1 cellular context compared by ENCODE assay signal in the genomic region with DNA sequence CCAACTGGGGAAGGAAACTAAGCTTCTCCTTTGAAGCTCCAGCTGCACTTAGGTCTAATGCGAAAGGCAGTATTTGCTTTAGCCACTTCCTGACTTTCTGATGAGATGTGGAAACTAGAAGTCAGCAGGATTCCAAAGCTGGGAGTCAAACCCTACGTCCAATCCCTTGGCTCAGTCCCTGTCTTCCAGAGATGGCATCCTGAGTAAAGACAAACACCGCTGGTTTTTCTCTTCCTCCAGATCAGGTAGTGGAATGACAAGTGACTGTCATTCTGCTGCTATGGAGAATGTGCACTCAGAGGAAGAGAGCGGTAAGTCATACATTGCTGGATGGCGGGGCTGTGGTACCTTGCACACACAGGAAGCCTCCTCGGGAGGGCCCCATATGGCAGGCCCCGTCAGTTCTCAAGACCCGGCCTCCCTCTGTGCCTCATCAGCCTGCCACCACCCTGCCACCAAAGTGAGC.
TF ChIP-seq lines count a peak whose summit lies in the region.

No MANE protein-coding gene starts in this region.

TF ChIP-seq in HepG2, 621 proteins besides CTCF, POLR2A, EP300 and RAD21 (continued from another document):
- TF ChIP-seq, protein P1, sequence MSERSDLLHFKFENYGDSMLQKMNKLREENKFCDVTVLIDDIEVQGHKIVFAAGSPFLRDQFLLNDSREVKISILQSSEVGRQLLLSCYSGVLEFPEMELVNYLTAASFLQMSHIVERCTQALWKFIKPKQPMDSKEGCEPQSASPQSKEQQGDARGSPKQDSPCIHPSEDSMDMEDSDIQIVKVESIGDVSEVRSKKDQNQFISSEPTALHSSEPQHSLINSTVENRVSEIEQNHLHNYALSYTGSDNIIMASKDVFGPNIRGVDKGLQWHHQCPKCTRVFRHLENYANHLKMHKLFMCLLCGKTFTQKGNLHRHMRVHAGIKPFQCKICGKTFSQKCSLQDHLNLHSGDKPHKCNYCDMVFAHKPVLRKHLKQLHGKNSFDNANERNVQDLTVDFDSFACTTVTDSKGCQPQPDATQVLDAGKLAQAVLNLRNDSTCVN (CRISPR knock-in tag; IDR thresholded peaks at IDR 0.05; ENCODE audit: borderline replicate concordance), result peak; percentile 78; the same call in 1 of the 2 replicates
- TF ChIP-seq GATA4 (IDR thresholded peaks at IDR 0.05; ENCODE audit: borderline replicate concordance, low read depth), result 0 out of 2 replicates have a peak, but pooled peaks have one; percentile 4
- TF ChIP-seq RARG (CRISPR knock-in tag; IDR thresholded peaks at IDR 0.05; ENCODE audit: low read depth), result no peak
- TF ChIP-seq, protein P2, sequence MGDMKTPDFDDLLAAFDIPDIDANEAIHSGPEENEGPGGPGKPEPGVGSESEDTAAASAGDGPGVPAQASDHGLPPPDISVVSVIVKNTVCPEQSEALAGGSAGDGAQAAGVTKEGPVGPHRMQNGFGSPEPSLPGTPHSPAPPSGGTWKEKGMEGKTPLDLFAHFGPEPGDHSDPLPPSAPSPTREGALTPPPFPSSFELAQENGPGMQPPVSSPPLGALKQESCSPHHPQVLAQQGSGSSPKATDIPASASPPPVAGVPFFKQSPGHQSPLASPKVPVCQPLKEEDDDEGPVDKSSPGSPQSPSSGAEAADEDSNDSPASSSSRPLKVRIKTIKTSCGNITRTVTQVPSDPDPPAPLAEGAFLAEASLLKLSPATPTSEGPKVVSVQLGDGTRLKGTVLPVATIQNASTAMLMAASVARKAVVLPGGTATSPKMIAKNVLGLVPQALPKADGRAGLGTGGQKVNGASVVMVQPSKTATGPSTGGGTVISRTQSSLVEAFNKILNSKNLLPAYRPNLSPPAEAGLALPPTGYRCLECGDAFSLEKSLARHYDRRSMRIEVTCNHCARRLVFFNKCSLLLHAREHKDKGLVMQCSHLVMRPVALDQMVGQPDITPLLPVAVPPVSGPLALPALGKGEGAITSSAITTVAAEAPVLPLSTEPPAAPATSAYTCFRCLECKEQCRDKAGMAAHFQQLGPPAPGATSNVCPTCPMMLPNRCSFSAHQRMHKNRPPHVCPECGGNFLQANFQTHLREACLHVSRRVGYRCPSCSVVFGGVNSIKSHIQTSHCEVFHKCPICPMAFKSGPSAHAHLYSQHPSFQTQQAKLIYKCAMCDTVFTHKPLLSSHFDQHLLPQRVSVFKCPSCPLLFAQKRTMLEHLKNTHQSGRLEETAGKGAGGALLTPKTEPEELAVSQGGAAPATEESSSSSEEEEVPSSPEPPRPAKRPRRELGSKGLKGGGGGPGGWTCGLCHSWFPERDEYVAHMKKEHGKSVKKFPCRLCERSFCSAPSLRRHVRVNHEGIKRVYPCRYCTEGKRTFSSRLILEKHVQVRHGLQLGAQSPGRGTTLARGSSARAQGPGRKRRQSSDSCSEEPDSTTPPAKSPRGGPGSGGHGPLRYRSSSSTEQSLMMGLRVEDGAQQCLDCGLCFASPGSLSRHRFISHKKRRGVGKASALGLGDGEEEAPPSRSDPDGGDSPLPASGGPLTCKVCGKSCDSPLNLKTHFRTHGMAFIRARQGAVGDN (CRISPR knock-in tag; IDR thresholded peaks at IDR 0.05), result 0 out of 2 replicates have a peak, but pooled peaks have one; percentile 25
- TF ChIP-seq RXRB (CRISPR knock-in tag; IDR thresholded peaks at IDR 0.05; ENCODE audit: borderline replicate concordance), result 0 out of 2 replicates have a peak, but pooled peaks have one; percentile 5
- TF ChIP-seq, protein P3, sequence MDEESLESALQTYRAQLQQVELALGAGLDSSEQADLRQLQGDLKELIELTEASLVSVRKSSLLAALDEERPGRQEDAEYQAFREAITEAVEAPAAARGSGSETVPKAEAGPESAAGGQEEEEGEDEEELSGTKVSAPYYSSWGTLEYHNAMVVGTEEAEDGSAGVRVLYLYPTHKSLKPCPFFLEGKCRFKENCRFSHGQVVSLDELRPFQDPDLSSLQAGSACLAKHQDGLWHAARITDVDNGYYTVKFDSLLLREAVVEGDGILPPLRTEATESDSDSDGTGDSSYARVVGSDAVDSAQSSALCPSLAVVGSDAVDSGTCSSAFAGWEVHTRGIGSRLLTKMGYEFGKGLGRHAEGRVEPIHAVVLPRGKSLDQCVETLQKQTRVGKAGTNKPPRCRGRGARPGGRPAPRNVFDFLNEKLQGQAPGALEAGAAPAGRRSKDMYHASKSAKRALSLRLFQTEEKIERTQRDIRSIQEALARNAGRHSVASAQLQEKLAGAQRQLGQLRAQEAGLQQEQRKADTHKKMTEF (CRISPR knock-in tag; IDR thresholded peaks at IDR 0.05), result peak; percentile 7; the same call in 1 of the 2 replicates
- no peak for TF ChIP-seq ZMYM2 (CRISPR knock-in tag; IDR thresholded peaks at IDR 0.05)
- no peak for TF ChIP-seq CREB1 (IDR thresholded peaks at IDR 0.05)
- TF ChIP-seq CREB1 (CRISPR knock-in tag; IDR thresholded peaks at IDR 0.05), result no peak
- TF ChIP-seq SRSF4 (IDR thresholded peaks at IDR 0.05; ENCODE audit: low read depth, low read length, poor library complexity, severe bottlenecking), result no peak
- no peak for TF ChIP-seq ZBTB21 (CRISPR knock-in tag; IDR thresholded peaks at IDR 0.05)
- TF ChIP-seq GTF2F1 (IDR thresholded peaks at IDR 0.05; ENCODE audit: low read length), result no peak
- TF ChIP-seq ZNF205 (CRISPR knock-in tag; IDR thresholded peaks at IDR 0.05), result no peak
- no peak for TF ChIP-seq ZNF720 (CRISPR knock-in tag; IDR thresholded peaks at IDR 0.05)
- TF ChIP-seq LCORL (IDR thresholded peaks at IDR 0.05), result no peak
- peak; percentile 64; the same call in 1 of the 2 replicates for TF ChIP-seq LCORL (CRISPR knock-in tag; IDR thresholded peaks at IDR 0.05)
- TF ChIP-seq, protein P4, sequence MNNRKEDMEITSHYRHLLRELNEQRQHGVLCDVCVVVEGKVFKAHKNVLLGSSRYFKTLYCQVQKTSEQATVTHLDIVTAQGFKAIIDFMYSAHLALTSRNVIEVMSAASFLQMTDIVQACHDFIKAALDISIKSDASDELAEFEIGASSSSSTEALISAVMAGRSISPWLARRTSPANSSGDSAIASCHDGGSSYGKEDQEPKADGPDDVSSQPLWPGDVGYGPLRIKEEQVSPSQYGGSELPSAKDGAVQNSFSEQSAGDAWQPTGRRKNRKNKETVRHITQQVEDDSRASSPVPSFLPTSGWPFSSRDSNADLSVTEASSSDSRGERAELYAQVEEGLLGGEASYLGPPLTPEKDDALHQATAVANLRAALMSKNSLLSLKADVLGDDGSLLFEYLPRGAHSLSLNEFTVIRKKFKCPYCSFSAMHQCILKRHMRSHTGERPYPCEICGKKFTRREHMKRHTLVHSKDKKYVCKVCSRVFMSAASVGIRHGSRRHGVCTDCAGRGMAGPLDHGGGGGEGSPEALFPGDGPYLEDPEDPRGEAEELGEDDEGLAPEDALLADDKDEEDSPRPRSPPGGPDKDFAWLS (CRISPR knock-in tag; IDR thresholded peaks at IDR 0.05; ENCODE audit: borderline replicate concordance), result no peak
- TF ChIP-seq ZNF382 (CRISPR knock-in tag; IDR thresholded peaks at IDR 0.05; ENCODE audit: borderline replicate concordance), result no peak
- TF ChIP-seq ZSCAN20 (CRISPR knock-in tag; IDR thresholded peaks at IDR 0.05; ENCODE audit: borderline replicate concordance), result no peak
- no peak for TF ChIP-seq ZNF441 (CRISPR knock-in tag; IDR thresholded peaks at IDR 0.05; ENCODE audit: borderline replicate concordance)
- no peak for TF ChIP-seq ZNF3 (CRISPR knock-in tag; IDR thresholded peaks at IDR 0.05)
- TF ChIP-seq, protein P5, sequence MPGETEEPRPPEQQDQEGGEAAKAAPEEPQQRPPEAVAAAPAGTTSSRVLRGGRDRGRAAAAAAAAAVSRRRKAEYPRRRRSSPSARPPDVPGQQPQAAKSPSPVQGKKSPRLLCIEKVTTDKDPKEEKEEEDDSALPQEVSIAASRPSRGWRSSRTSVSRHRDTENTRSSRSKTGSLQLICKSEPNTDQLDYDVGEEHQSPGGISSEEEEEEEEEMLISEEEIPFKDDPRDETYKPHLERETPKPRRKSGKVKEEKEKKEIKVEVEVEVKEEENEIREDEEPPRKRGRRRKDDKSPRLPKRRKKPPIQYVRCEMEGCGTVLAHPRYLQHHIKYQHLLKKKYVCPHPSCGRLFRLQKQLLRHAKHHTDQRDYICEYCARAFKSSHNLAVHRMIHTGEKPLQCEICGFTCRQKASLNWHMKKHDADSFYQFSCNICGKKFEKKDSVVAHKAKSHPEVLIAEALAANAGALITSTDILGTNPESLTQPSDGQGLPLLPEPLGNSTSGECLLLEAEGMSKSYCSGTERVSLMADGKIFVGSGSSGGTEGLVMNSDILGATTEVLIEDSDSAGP (CRISPR knock-in tag; IDR thresholded peaks at IDR 0.05; ENCODE audit: borderline replicate concordance), result no peak
- TF ChIP-seq ZNF138 (CRISPR knock-in tag; IDR thresholded peaks at IDR 0.05; ENCODE audit: low read depth), result no peak
- TF ChIP-seq ZNF709 (CRISPR knock-in tag; IDR thresholded peaks at IDR 0.05), result no peak
- TF ChIP-seq, protein P6, sequence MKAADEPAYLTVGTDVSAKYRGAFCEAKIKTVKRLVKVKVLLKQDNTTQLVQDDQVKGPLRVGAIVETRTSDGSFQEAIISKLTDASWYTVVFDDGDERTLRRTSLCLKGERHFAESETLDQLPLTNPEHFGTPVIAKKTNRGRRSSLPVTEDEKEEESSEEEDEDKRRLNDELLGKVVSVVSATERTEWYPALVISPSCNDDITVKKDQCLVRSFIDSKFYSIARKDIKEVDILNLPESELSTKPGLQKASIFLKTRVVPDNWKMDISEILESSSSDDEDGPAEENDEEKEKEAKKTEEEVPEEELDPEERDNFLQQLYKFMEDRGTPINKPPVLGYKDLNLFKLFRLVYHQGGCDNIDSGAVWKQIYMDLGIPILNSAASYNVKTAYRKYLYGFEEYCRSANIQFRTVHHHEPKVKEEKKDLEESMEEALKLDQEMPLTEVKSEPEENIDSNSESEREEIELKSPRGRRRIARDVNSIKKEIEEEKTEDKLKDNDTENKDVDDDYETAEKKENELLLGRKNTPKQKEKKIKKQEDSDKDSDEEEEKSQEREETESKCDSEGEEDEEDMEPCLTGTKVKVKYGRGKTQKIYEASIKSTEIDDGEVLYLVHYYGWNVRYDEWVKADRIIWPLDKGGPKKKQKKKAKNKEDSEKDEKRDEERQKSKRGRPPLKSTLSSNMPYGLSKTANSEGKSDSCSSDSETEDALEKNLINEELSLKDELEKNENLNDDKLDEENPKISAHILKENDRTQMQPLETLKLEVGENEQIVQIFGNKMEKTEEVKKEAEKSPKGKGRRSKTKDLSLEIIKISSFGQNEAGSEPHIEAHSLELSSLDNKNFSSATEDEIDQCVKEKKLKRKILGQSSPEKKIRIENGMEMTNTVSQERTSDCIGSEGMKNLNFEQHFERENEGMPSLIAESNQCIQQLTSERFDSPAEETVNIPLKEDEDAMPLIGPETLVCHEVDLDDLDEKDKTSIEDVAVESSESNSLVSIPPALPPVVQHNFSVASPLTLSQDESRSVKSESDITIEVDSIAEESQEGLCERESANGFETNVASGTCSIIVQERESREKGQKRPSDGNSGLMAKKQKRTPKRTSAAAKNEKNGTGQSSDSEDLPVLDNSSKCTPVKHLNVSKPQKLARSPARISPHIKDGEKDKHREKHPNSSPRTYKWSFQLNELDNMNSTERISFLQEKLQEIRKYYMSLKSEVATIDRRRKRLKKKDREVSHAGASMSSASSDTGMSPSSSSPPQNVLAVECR (CRISPR knock-in tag; IDR thresholded peaks at IDR 0.05; ENCODE audit: borderline replicate concordance), result 0 out of 2 replicates have a peak, but pooled peaks have one; percentile 18
- no peak for TF ChIP-seq TOPORS (CRISPR knock-in tag; IDR thresholded peaks at IDR 0.05)
- no peak for TF ChIP-seq ZNF775 (CRISPR knock-in tag; IDR thresholded peaks at IDR 0.05; ENCODE audit: borderline replicate concordance)
- TF ChIP-seq, protein P7, sequence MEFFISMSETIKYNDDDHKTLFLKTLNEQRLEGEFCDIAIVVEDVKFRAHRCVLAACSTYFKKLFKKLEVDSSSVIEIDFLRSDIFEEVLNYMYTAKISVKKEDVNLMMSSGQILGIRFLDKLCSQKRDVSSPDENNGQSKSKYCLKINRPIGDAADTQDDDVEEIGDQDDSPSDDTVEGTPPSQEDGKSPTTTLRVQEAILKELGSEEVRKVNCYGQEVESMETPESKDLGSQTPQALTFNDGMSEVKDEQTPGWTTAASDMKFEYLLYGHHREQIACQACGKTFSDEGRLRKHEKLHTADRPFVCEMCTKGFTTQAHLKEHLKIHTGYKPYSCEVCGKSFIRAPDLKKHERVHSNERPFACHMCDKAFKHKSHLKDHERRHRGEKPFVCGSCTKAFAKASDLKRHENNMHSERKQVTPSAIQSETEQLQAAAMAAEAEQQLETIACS (CRISPR knock-in tag; IDR thresholded peaks at IDR 0.05), result no peak
- TF ChIP-seq, protein P8, sequence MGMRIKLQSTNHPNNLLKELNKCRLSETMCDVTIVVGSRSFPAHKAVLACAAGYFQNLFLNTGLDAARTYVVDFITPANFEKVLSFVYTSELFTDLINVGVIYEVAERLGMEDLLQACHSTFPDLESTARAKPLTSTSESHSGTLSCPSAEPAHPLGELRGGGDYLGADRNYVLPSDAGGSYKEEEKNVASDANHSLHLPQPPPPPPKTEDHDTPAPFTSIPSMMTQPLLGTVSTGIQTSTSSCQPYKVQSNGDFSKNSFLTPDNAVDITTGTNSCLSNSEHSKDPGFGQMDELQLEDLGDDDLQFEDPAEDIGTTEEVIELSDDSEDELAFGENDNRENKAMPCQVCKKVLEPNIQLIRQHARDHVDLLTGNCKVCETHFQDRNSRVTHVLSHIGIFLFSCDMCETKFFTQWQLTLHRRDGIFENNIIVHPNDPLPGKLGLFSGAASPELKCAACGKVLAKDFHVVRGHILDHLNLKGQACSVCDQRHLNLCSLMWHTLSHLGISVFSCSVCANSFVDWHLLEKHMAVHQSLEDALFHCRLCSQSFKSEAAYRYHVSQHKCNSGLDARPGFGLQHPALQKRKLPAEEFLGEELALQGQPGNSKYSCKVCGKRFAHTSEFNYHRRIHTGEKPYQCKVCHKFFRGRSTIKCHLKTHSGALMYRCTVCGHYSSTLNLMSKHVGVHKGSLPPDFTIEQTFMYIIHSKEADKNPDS (CRISPR knock-in tag; IDR thresholded peaks at IDR 0.05), result peak; percentile 62; the same call in 1 of the 2 replicates
- TF ChIP-seq POLR2G (IDR thresholded peaks at IDR 0.05; ENCODE audit: low read depth, low read length), result no peak
- peak; percentile 25; the same call in 1 of the 2 replicates for TF ChIP-seq MAFF (IDR thresholded peaks at IDR 0.05; ENCODE audit: low read depth, low read length)
- TF ChIP-seq REPIN1 (CRISPR knock-in tag; IDR thresholded peaks at IDR 0.05; ENCODE audit: borderline replicate concordance, low read depth), result no peak
- TF ChIP-seq ZNF768 (CRISPR knock-in tag; IDR thresholded peaks at IDR 0.05), result no peak
